29 cellular contexts compared by ENCODE assay signal in the genomic region with DNA sequence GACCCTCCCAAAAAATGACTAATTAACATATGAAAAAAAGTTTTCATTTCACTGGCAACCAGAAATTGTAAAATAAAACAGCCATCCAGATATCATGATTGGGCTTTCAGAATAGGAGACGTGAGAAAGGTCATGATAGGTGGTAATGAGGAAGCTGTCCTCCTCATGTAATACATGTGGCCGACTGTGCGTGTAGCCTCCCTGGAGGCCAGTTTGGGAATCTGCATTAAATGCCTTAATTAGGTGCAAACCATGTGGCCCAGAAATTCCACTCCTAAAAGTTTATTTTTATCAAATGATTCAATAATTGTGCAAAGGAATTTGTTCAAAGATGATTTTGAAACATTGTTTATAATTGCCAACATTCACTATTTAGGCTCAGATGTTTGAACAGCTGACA.
"Had no signal": no experiment of that assay in that cellular context is flagged by ENCODE, and none has a peak within 500 bp of the region (broad histone marks: within the 10 kb centered on the region; RNA-seq: fewer than 3 reads in every experiment).

No MANE protein-coding gene starts in this region.

- H3K9me3 Mint-ChIP-seq: activated T-cell treated with anti-CD3 and anti-CD28 coated beads, Interleukin-2, amount 50 U/mL, for 72 hours; effector memory CD8-positive, alpha-beta T cell; natural killer cell; stimulated activated memory B cell treated with anti-CD40 and anti-IgM and Interleukin-4, amounts not matched to agents 10 μg/mL and 1 μg/mL and 100 μg/mL, for 72 hours; T-helper 2 cell treated with Interferon-gamma antibody and Interleukin-4, amounts not matched to agents 5 μg/mL and 100 μg/mL, for 36 hours had no signal

- H3K27ac ChIP-seq: body of pancreas, cardiac muscle cell, coronary artery, right lobe of liver, stomach, thyroid gland, upper lobe of left lung had no signal

- H3K4me1 Mint-ChIP-seq: activated CD4-positive, alpha-beta T cell treated with anti-CD3 and anti-CD28 coated beads for 36 hours; natural killer cell; stimulated activated memory B cell treated with anti-CD40 and anti-IgM and Interleukin-4, amounts not matched to agents 10 μg/mL and 1 μg/mL and 100 μg/mL, for 72 hours had no signal

- H3K36me3 Mint-ChIP-seq: activated naive CD8-positive, alpha-beta T cell; natural killer cell; stimulated activated memory B cell treated with anti-CD40 and anti-IgM and Interleukin-4, amounts not matched to agents 10 μg/mL and 1 μg/mL and 100 μg/mL, for 72 hours had no signal

- H3K27me3 Mint-ChIP-seq: activated CD4-positive, alpha-beta T cell treated with anti-CD3 and anti-CD28 coated beads for 36 hours; activated naive CD8-positive, alpha-beta T cell; effector memory CD8-positive, alpha-beta T cell; progenitor cell of endocrine pancreas; stimulated activated memory B cell treated with anti-CD40 and anti-IgM and Interleukin-4, amounts not matched to agents 10 μg/mL and 1 μg/mL and 100 μg/mL, for 72 hours had no signal

- H3K36me3 ChIP-seq: cardiac muscle cell, right lobe of liver, stomach, thyroid gland, upper lobe of left lung had no signal

- H3K9me3 ChIP-seq: body of pancreas, right lobe of liver, stomach, thyroid gland, upper lobe of left lung had no signal

- H3K27ac Mint-ChIP-seq: activated CD4-positive, alpha-beta T cell treated with anti-CD3 and anti-CD28 coated beads for 36 hours; activated naive CD8-positive, alpha-beta T cell; activated T-cell treated with anti-CD3 and anti-CD28 coated beads, Interleukin-2, amount 50 U/mL, for 72 hours; effector memory CD8-positive, alpha-beta T cell; natural killer cell; progenitor cell of endocrine pancreas; stimulated activated memory B cell treated with anti-CD40 and anti-IgM and Interleukin-4, amounts not matched to agents 10 μg/mL and 1 μg/mL and 100 μg/mL, for 72 hours; T-helper 2 cell treated with Interferon-gamma antibody and Interleukin-4, amounts not matched to agents 5 μg/mL and 100 μg/mL, for 36 hours had no signal

- H3K27me3 ChIP-seq: body of pancreas, cardiac muscle cell, right lobe of liver, stomach, thyroid gland, upper lobe of left lung had no signal

- DNase-seq: activated CD4-positive, alpha-beta T cell treated with anti-CD3 and anti-CD28 coated beads for 36 hours; activated CD4-positive, CD25-positive, alpha-beta regulatory T cell; activated naive CD4-positive, alpha-beta T cell treated with Interleukin-2 at 50 U/mL for 16 hours; activated T-cell treated with anti-CD3 and anti-CD28 coated beads for 4 hours; activated T-cell treated with anti-CD3 and anti-CD28 coated beads, Interleukin-2, amount 50 U/mL, for 72 hours; anterior cingulate cortex; body of pancreas; cerebellar nuclear complex; effector memory CD8-positive, alpha-beta T cell; foreskin fibroblast; head of caudate nucleus; hippocampal formation; left colon; natural killer cell; right lobe of liver; stimulated activated CD4-positive, alpha-beta T cell treated with anti-CD3 and anti-CD28 coated beads, Interleukin-1b, Interleukin-23, amount 100 ng/mL, for 48 hours; stimulated activated CD4-positive, alpha-beta T cell treated with anti-CD3 and anti-CD28 coated beads, Interleukin-4, amount 100 ng/mL, for 4 hours; stimulated activated CD8-positive, alpha-beta memory T cell treated with anti-CD3 and anti-CD28 coated beads, Interleukin-4, amount 100 ng/mL, for 48 hours; stomach; T-helper 1 cell; thyroid gland; upper lobe of left lung had no signal

- H3K4me3 ChIP-seq: body of pancreas, cardiac muscle cell, coronary artery, right lobe of liver, skin epidermis, stomach, thyroid gland, upper lobe of left lung had no signal

- H3K4me1 ChIP-seq: right lobe of liver, stomach, thyroid gland, upper lobe of left lung had no signal

- H3K4me3 Mint-ChIP-seq: activated CD4-positive, alpha-beta T cell treated with anti-CD3 and anti-CD28 coated beads for 36 hours; activated naive CD8-positive, alpha-beta T cell; activated T-cell treated with anti-CD3 and anti-CD28 coated beads, Interleukin-2, amount 50 U/mL, for 72 hours; effector memory CD8-positive, alpha-beta T cell; natural killer cell; stimulated activated memory B cell treated with anti-CD40 and anti-IgM and Interleukin-4, amounts not matched to agents 10 μg/mL and 1 μg/mL and 100 μg/mL, for 72 hours; T-helper 2 cell treated with Interferon-gamma antibody and Interleukin-4, amounts not matched to agents 5 μg/mL and 100 μg/mL, for 36 hours had no signal
